Comparison of ENCODE assay signal across 8 cellular contexts in genomic region chr18:59084286-59084779, GRCh38. TPM values are rescaled to one million over a fixed set of nuclear protein-coding genes. Genes with fewer than 3 reads are reported as not detected.
DNase-seq lines count a peak whose midpoint lies in the region; ATAC-seq and TF ChIP-seq lines count a peak whose summit lies in the region.

No MANE protein-coding gene starts in this region.

- H3K9me3 ChIP-seq in right lobe of liver: no peaks in the 10 kb centered on the region

- no peak for TF ChIP-seq POLR2A in right lobe of liver (IDR thresholded peaks at IDR 0.05)

- 3% methylated on average over 7 of the region's 7 CpGs for WGBS in right lobe of liver (ENCODE audit: insufficient coverage, low coverage, low lambda C conversion rate, missing lambda C conversion rate)

- intact Hi-C loops in activated CD4-positive, alpha-beta T cell treated with anti-CD3 and anti-CD28 coated beads, Interleukin-2, amount 10 ng/mL, durations not matched to agents 24 days and 14 days (cut with micrococcal nuclease): loop anchor here (1.0 to 10.0 kb wide), 4 partner anchors 90 to 318 kb away; partner anchors contain the start of gene GRP
- intact Hi-C loops in right lobe of liver (cut with DNase I): no loop called here

- H3K27ac ChIP-seq in right lobe of liver: no peak overlapping the region

- DNase-seq in EH (ENCODE audit: low read depth) (peak; percentile 79), NCI-H510A (lab: John Stamatoyannopoulos, UW) (peak; percentile 97), dermis blood vessel endothelial cell (peak; percentile 79), right lobe of liver (peak; percentile 62 to 69 (median 64))
- DNase-seq in activated CD4-positive, alpha-beta T cell treated with anti-CD3 and anti-CD28 coated beads, Interleukin-2, amount 10 ng/mL, durations not matched to agents 24 days and 14 days: peak; percentile 88
- peak; percentile 53 to 67 (median 53) for DNase-seq in stimulated activated CD4-positive, alpha-beta T cell treated with anti-CD3 and anti-CD28 coated beads, TNF-alpha, amount 100 ng/mL, for 48 hours (ENCODE audit: low read depth in 3 of 3)

- TF ChIP-seq CTCF in right lobe of liver (IDR thresholded peaks at IDR 0.05): peak; percentile 63 to 90 (median 85)

- H3K36me3 Mint-ChIP-seq in activated CD4-positive, alpha-beta T cell treated with anti-CD3 and anti-CD28 coated beads, Interleukin-2, amount 10 ng/mL, durations not matched to agents 24 days and 14 days (ENCODE audit: low read depth): no peaks in the 10 kb centered on the region

- no peaks in the 10 kb centered on the region for H3K9me3 Mint-ChIP-seq in activated CD4-positive, alpha-beta T cell treated with anti-CD3 and anti-CD28 coated beads, Interleukin-2, amount 10 ng/mL, durations not matched to agents 24 days and 14 days

- H3K4me3 ChIP-seq in right lobe of liver: no peak overlapping the region

- no peak overlapping the region for H3K4me3 Mint-ChIP-seq in activated CD4-positive, alpha-beta T cell treated with anti-CD3 and anti-CD28 coated beads, Interleukin-2, amount 10 ng/mL, durations not matched to agents 24 days and 14 days

- H3K27me3 Mint-ChIP-seq in activated CD4-positive, alpha-beta T cell treated with anti-CD3 and anti-CD28 coated beads, Interleukin-2, amount 10 ng/mL, durations not matched to agents 24 days and 14 days: peaks cover 14% of the 10 kb centered on the region

- ATAC-seq in HG03280 (IDR thresholded peaks at IDR 0.05; ENCODE audit: unreplicated experiment): peak; percentile 69
- ATAC-seq in right lobe of liver: peak; percentile 93 to 98 (median 96)
- no peak for ATAC-seq in GM21526 (IDR thresholded peaks at IDR 0.05; ENCODE audit: low FRiP score, unreplicated experiment)

- no peak overlapping the region for H3K27ac Mint-ChIP-seq in activated CD4-positive, alpha-beta T cell treated with anti-CD3 and anti-CD28 coated beads, Interleukin-2, amount 10 ng/mL, durations not matched to agents 24 days and 14 days

- no peaks in the 10 kb centered on the region for H3K4me1 ChIP-seq in right lobe of liver

- no peaks in the 10 kb centered on the region for H3K27me3 ChIP-seq in right lobe of liver

- H3K4me1 Mint-ChIP-seq in activated CD4-positive, alpha-beta T cell treated with anti-CD3 and anti-CD28 coated beads, Interleukin-2, amount 10 ng/mL, durations not matched to agents 24 days and 14 days: peaks cover 5% of the 10 kb centered on the region

- H3K36me3 ChIP-seq in right lobe of liver: no peaks in the 10 kb centered on the region

RNA-seq across cellular contexts. Expression of gene SEC11C, which starts 55.4 kb away (rescaled TPM):
- 125 and 126 TPM in 2 replicates for total RNA-seq in activated CD4-positive, alpha-beta T cell treated with anti-CD3 and anti-CD28 coated beads, Interleukin-2, amount 10 ng/mL, durations not matched to agents 24 days and 14 days
- total RNA-seq in dermis blood vessel endothelial cell (20.8 and 24.8 TPM in 2 replicates), right lobe of liver (100 to 1,000 TPM in 1 of 6 experiments, 10 to 100 TPM in 5; 46.7 to 104 (median 85.3) TPM)
